9 cellular contexts compared by ENCODE assay signal in genomic region chr6:169950558-169950957, GRCh38.
A peak's percentile ranks its signal among the peaks of the same experiment; 100 is the strongest.
DNase-seq lines count a peak whose midpoint lies in the region; ATAC-seq and TF ChIP-seq lines count a peak whose summit lies in the region.
"Had no signal": no experiment of that assay in that cellular context is flagged by ENCODE, and none has a peak within 500 bp of the region (broad histone marks: within the 10 kb centered on the region; RNA-seq: fewer than 3 reads in every experiment).

No MANE protein-coding gene starts in this region.

- H3K27ac ChIP-seq in KMS-11, result no peak overlapping the region
- H3K27ac ChIP-seq: adrenal gland had no signal

- no peaks in the 10 kb centered on the region for H3K79me2 ChIP-seq in KMS-11 (ENCODE audit: insufficient read depth, low read depth)

- peak; percentile 97 for ATAC-seq in left lobe of liver
- ATAC-seq in activated CD4-positive, CD25-positive, alpha-beta regulatory T cell treated with anti-CD3 and anti-CD28 coated beads, Interleukin-2, amount 50 U/mL, for 24 hours, result no peak

- DNase-seq in COR-L47 (lab: John Stamatoyannopoulos, UW), result peak; percentile 46
- peak; percentile 22 for DNase-seq in UCSD-AML1 (lab: John Stamatoyannopoulos, UW; ENCODE audit: unreplicated experiment)
- DNase-seq in left lobe of liver (ENCODE audit: low spot score), result no peak
- no peak for DNase-seq in SKM-1 (lab: John Stamatoyannopoulos, UW; ENCODE audit: unreplicated experiment)
- no peak for DNase-seq in SHP77 treated with DMSO at 0.1 percent for 48 hours (lab: John Stamatoyannopoulos, UW)
- DNase-seq in occipital lobe (lab: John Stamatoyannopoulos, UW), result no peak

- 0 out of 2 replicates have a peak, but pooled peaks have one; percentile 27 for TF ChIP-seq CTCF in KMS-11 (conservative IDR thresholded peaks at IDR 0.05; ENCODE audit: low read depth, low read length)

- no peaks in the 10 kb centered on the region for H3K4me1 ChIP-seq in KMS-11 (ENCODE audit: low read depth, poor library complexity, severe bottlenecking)
- H3K4me1 ChIP-seq: adrenal gland had no signal

- H3K36me3 ChIP-seq in KMS-11 (ENCODE audit: insufficient read depth), result no peaks in the 10 kb centered on the region
- H3K36me3 ChIP-seq: adrenal gland had no signal

- no peak overlapping the region for H2AFZ ChIP-seq in KMS-11 (ENCODE audit: low read depth)

- no peak overlapping the region for H3K9ac ChIP-seq in KMS-11

- no peaks in the 10 kb centered on the region for H4K20me1 ChIP-seq in KMS-11 (ENCODE audit: insufficient read depth)

- no peak overlapping the region for H3K4me3 ChIP-seq in KMS-11 (IDR thresholded peaks at IDR 0.05; ENCODE audit: insufficient read depth, low read depth, low read length)
- H3K4me3 ChIP-seq: adrenal gland had no signal

- no peak overlapping the region for H3K4me2 ChIP-seq in KMS-11

- H3K27me3 ChIP-seq in KMS-11 (ENCODE audit: insufficient read depth, low read depth), result no peaks in the 10 kb centered on the region
- H3K27me3 ChIP-seq: adrenal gland had no signal

Comparison
In these comparisons a context has a peak if more than half of its experiments do, and no peak if none do; other contexts are left out.
1. DNase-seq: peak in COR-L47 (single experiment) and UCSD-AML1 (single experiment); none in left lobe of liver (single experiment), SKM-1 (single experiment), SHP77 treated with DMSO at 0.1 percent for 48 hours (single experiment) and occipital lobe (single experiment).